19 cellular contexts compared by ENCODE assay signal in the genomic region with DNA sequence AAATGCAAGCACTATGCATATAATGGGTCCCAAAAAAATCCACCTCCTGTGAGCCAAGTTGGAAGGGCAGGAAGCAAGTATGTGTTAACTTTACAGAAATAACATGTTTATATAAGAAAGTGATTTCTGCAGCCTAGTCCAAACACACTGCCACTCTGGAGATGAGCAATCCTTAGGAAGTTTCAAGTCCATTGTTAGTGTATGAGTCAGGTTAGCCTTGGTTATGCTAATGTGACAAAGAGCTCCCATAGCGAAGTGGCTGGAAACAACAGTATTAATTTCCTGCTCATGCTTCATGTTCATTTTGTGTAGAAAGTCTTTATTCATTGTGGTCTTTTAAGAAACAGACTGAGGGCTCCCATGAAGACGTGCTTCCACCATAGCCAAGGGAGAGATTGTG.
DNase-seq lines count a peak whose midpoint lies in the region; ATAC-seq, FAIRE-seq and TF ChIP-seq lines count a peak whose summit lies in the region.
"Had no signal": no experiment of that assay in that cellular context is flagged by ENCODE, and none has a peak within 500 bp of the region (broad histone marks: within the 10 kb centered on the region; RNA-seq: fewer than 3 reads in every experiment).

No MANE protein-coding gene starts in this region.

- peaks cover 0 to 11% (median 5%) of the 10 kb centered on the region in 3 donors for H3K4me1 ChIP-seq in pancreas
- H3K4me1 ChIP-seq: foreskin keratinocyte, SJCRH30 had no signal

- no peak overlapping the region for H3K4me3 ChIP-seq in fibroblast of mammary gland (ENCODE audit: control insufficient read depth, low read depth, low read length)
- no peak overlapping the region for H3K4me3 ChIP-seq in pancreas
- H3K4me3 ChIP-seq: cardiac muscle cell, SJCRH30 had no signal

- no peak for TF ChIP-seq CTCF in fibroblast of mammary gland (conservative IDR thresholded peaks at IDR 0.05; ENCODE audit: control insufficient read depth, insufficient read depth, low read depth, low read length)
- TF ChIP-seq CTCF in pancreas (IDR thresholded peaks at IDR 0.05), result no peak
- TF ChIP-seq CTCF in type B pancreatic cell (conservative IDR thresholded peaks at IDR 0.05), result no peak

- peaks cover 0 to 1% (median 0%) of the 10 kb centered on the region in 4 donors for H3K27me3 ChIP-seq in pancreas
- H3K27me3 ChIP-seq: cardiac muscle cell, foreskin keratinocyte, neutrophil, SJCRH30 had no signal

- in situ Hi-C loops in Caki2 (cut with HindIII; ENCODE audit: low pct_unique_long_range_greater_than_20kb, low sequenced_read_pairs), result no loop called here

- no peaks in the 10 kb centered on the region for H3K9me3 ChIP-seq in pancreas
- H3K9me3 ChIP-seq: neutrophil, SJCRH30 had no signal

- H3K36me3 ChIP-seq in pancreas, result no peaks in the 10 kb centered on the region
- H3K36me3 ChIP-seq: cardiac muscle cell, neutrophil, SJCRH30 had no signal

- H3K27me3 Mint-ChIP-seq in activated naive CD8-positive, alpha-beta T cell treated with anti-CD3 and anti-CD28 coated beads, Interleukin-2, amount 50 U/mL, for 24 hours, result peaks cover 12% of the 10 kb centered on the region
- H3K27me3 Mint-ChIP-seq in type B pancreatic cell, result no peaks in the 10 kb centered on the region

- DNase-seq in Caki2 (ENCODE audit: low read depth) (peak; percentile 52), RKO (ENCODE audit: low spot score) (peak; percentile 58), fibroblast of mammary gland (ENCODE audit: low read depth) (peak; percentile 91), pancreas (no peak), type B pancreatic cell (ENCODE audit: extremely low spot score, unreplicated experiment) (no peak), GOT3 (lab: John Stamatoyannopoulos, UW) (no peak), Ammon's horn (ENCODE audit: low spot score) (no peak)
- DNase-seq in activated naive CD8-positive, alpha-beta T cell treated with anti-CD3 and anti-CD28 coated beads, Interleukin-2, amount 50 U/mL, for 24 hours, result no peak
- DNase-seq: activated B cell treated with CpG ODN at 0.5 μM for 24 hours; activated T-cell treated with anti-CD3 and anti-CD28 coated beads for 4 hours; Calu3; left colon; NCI-H524; SJCRH30; stimulated activated CD4-positive, alpha-beta T cell treated with anti-CD3 and anti-CD28 coated beads, Interleukin-1b, Interleukin-23, amount 100 ng/mL, for 48 hours; stimulated activated naive B cell treated with anti-CD40 and anti-IgM and Interleukin-4, amounts not matched to agents 10 μg/mL and 1 μg/mL and 100 μg/mL, for 72 hours had no signal

- no peak for FAIRE-seq in pancreas (lab: Jason Lieb, UNC)

- no peak overlapping the region for H3K4me3 Mint-ChIP-seq in activated naive CD8-positive, alpha-beta T cell treated with anti-CD3 and anti-CD28 coated beads, Interleukin-2, amount 50 U/mL, for 24 hours
- H3K4me3 Mint-ChIP-seq in type B pancreatic cell, result no peak overlapping the region
- H3K4me3 Mint-ChIP-seq: activated B cell treated with CpG ODN at 0.5 μM for 24 hours; stimulated activated naive B cell treated with anti-CD40 and anti-IgM and Interleukin-4, amounts not matched to agents 10 μg/mL and 1 μg/mL and 100 μg/mL, for 72 hours had no signal

- no peak overlapping the region for H3K27ac ChIP-seq in pancreas
- H3K27ac ChIP-seq: cardiac muscle cell, foreskin keratinocyte, neutrophil, SJCRH30 had no signal

- H3K27ac Mint-ChIP-seq in activated naive CD8-positive, alpha-beta T cell treated with anti-CD3 and anti-CD28 coated beads, Interleukin-2, amount 50 U/mL, for 24 hours, result no peak overlapping the region
- H3K27ac Mint-ChIP-seq in type B pancreatic cell, result no peak overlapping the region
- H3K27ac Mint-ChIP-seq: activated B cell treated with CpG ODN at 0.5 μM for 24 hours; stimulated activated naive B cell treated with anti-CD40 and anti-IgM and Interleukin-4, amounts not matched to agents 10 μg/mL and 1 μg/mL and 100 μg/mL, for 72 hours had no signal

- H3K9me3 Mint-ChIP-seq in activated naive CD8-positive, alpha-beta T cell treated with anti-CD3 and anti-CD28 coated beads, Interleukin-2, amount 50 U/mL, for 24 hours, result no peaks in the 10 kb centered on the region
- peaks cover 6% of the 10 kb centered on the region for H3K9me3 Mint-ChIP-seq in type B pancreatic cell
- H3K9me3 Mint-ChIP-seq: activated B cell treated with CpG ODN at 0.5 μM for 24 hours; stimulated activated naive B cell treated with anti-CD40 and anti-IgM and Interleukin-4, amounts not matched to agents 10 μg/mL and 1 μg/mL and 100 μg/mL, for 72 hours had no signal

- no peaks in the 10 kb centered on the region for H3K4me1 Mint-ChIP-seq in activated naive CD8-positive, alpha-beta T cell treated with anti-CD3 and anti-CD28 coated beads, Interleukin-2, amount 50 U/mL, for 24 hours
- no peaks in the 10 kb centered on the region for H3K4me1 Mint-ChIP-seq in type B pancreatic cell (ENCODE audit: unreplicated experiment)
- H3K4me1 Mint-ChIP-seq: activated B cell treated with CpG ODN at 0.5 μM for 24 hours; stimulated activated naive B cell treated with anti-CD40 and anti-IgM and Interleukin-4, amounts not matched to agents 10 μg/mL and 1 μg/mL and 100 μg/mL, for 72 hours had no signal

- intact Hi-C loops in pancreas (cut with DNase I), result no loop called here

- WGBS in pancreas, 2 donors, result 84 to 90% methylated on average over 2 of the region's 2 CpGs

- peak in 3 of 4 donors; percentile 38 to 60 (median 52) for ATAC-seq in pancreas
- no peak for ATAC-seq in activated naive CD8-positive, alpha-beta T cell treated with anti-CD3 and anti-CD28 coated beads, Interleukin-2, amount 50 U/mL, for 24 hours
- ATAC-seq: foreskin keratinocyte; left colon; stimulated activated naive B cell treated with anti-CD40 and anti-IgM and Interleukin-4, amounts not matched to agents 10 μg/mL and 1 μg/mL and 100 μg/mL, for 72 hours had no signal

- H3K36me3 Mint-ChIP-seq in activated naive CD8-positive, alpha-beta T cell treated with anti-CD3 and anti-CD28 coated beads, Interleukin-2, amount 50 U/mL, for 24 hours (ENCODE audit: low read depth), result no peaks in the 10 kb centered on the region
- H3K36me3 Mint-ChIP-seq in type B pancreatic cell, result no peaks in the 10 kb centered on the region
- H3K36me3 Mint-ChIP-seq: stimulated activated naive B cell treated with anti-CD40 and anti-IgM and Interleukin-4, amounts not matched to agents 10 μg/mL and 1 μg/mL and 100 μg/mL, for 72 hours had no signal

Comparison
In these comparisons a context has a peak if more than half of its experiments do, and no peak if none do; other contexts are left out.
1. DNase-seq: peak in Caki2 (single experiment), RKO (single experiment) and fibroblast of mammary gland (single experiment); none in pancreas (0 of 6), activated naive CD8-positive, alpha-beta T cell treated with anti-CD3 and anti-CD28 coated beads, Interleukin-2, amount 50 U/mL, for 24 hours (single experiment), type B pancreatic cell (single experiment), GOT3 (single experiment) and Ammon's horn (single experiment).